In the genomic region with DNA sequence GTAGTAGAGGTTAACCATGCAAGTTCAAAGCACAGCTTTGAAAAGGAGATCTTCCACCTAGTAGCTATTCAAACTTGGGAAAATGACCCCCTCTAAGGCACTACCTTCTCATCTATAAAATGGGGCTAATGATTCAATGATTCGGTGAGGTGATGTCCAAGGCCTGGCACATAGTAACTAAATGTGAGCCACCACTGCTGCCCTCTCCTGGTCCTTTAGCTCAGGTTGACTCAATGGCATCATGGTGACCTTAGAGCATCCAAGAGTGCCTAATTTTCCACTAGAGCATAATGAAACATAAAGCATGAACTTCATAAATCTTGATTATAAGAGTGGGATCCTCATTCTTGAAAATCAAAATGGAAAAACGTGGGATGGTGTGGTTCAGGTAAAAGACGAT, we compare ENCODE assay signal across 2 cellular contexts.
TF ChIP-seq lines count a peak whose summit lies in the region.

No MANE protein-coding gene starts in this region.

TF ChIP-seq in Ishikawa, 13 proteins besides CTCF, POLR2A, EP300 and RAD21 (continued from another document):
- TF ChIP-seq TAF1 (IDR thresholded peaks at IDR 0.05; ENCODE audit: low read depth) (no peak), ZBTB7A (IDR thresholded peaks at IDR 0.05; ENCODE audit: low read depth) (no peak), CREB1 (IDR thresholded peaks at IDR 0.05; ENCODE audit: low read depth) (no peak), CEBPB (IDR thresholded peaks at IDR 0.05) (no peak), NFIC (IDR thresholded peaks at IDR 0.05) (no peak), TEAD4 (IDR thresholded peaks at IDR 0.05) (no peak), EGR1 (IDR thresholded peaks at IDR 0.05) (no peak), YY1 (IDR thresholded peaks at IDR 0.05; ENCODE audit: low read depth) (no peak), FOXM1 (IDR thresholded peaks at IDR 0.05; ENCODE audit: borderline replicate concordance, low read depth) (no peak), TCF12 (IDR thresholded peaks at IDR 0.05; ENCODE audit: low read depth) (no peak)
- TF ChIP-seq, protein P1, sequence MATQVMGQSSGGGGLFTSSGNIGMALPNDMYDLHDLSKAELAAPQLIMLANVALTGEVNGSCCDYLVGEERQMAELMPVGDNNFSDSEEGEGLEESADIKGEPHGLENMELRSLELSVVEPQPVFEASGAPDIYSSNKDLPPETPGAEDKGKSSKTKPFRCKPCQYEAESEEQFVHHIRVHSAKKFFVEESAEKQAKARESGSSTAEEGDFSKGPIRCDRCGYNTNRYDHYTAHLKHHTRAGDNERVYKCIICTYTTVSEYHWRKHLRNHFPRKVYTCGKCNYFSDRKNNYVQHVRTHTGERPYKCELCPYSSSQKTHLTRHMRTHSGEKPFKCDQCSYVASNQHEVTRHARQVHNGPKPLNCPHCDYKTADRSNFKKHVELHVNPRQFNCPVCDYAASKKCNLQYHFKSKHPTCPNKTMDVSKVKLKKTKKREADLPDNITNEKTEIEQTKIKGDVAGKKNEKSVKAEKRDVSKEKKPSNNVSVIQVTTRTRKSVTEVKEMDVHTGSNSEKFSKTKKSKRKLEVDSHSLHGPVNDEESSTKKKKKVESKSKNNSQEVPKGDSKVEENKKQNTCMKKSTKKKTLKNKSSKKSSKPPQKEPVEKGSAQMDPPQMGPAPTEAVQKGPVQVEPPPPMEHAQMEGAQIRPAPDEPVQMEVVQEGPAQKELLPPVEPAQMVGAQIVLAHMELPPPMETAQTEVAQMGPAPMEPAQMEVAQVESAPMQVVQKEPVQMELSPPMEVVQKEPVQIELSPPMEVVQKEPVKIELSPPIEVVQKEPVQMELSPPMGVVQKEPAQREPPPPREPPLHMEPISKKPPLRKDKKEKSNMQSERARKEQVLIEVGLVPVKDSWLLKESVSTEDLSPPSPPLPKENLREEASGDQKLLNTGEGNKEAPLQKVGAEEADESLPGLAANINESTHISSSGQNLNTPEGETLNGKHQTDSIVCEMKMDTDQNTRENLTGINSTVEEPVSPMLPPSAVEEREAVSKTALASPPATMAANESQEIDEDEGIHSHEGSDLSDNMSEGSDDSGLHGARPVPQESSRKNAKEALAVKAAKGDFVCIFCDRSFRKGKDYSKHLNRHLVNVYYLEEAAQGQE (IDR thresholded peaks at IDR 0.05; ENCODE audit: low read depth) = no peak
- TF ChIP-seq, protein P2, sequence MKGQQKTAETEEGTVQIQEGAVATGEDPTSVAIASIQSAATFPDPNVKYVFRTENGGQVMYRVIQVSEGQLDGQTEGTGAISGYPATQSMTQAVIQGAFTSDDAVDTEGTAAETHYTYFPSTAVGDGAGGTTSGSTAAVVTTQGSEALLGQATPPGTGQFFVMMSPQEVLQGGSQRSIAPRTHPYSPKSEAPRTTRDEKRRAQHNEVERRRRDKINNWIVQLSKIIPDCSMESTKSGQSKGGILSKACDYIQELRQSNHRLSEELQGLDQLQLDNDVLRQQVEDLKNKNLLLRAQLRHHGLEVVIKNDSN (IDR thresholded peaks at IDR 0.05) = no peak

TF ChIP-seq in GM12878, 131 proteins besides CTCF, POLR2A, EP300 and RAD21:
- TF ChIP-seq, protein P3, sequence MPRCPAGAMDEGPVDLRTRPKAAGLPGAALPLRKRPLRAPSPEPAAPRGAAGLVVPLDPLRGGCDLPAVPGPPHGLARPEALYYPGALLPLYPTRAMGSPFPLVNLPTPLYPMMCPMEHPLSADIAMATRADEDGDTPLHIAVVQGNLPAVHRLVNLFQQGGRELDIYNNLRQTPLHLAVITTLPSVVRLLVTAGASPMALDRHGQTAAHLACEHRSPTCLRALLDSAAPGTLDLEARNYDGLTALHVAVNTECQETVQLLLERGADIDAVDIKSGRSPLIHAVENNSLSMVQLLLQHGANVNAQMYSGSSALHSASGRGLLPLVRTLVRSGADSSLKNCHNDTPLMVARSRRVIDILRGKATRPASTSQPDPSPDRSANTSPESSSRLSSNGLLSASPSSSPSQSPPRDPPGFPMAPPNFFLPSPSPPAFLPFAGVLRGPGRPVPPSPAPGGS (IDR thresholded peaks at IDR 0.05; ENCODE audit: borderline replicate concordance, insufficient read depth, low read depth, low read length, poor library complexity, severe bottlenecking) = peak; percentile 49
- TF ChIP-seq RB1 (IDR thresholded peaks at IDR 0.05; ENCODE audit: borderline replicate concordance) = no peak
